1 cellular context compared by ENCODE assay signal in the genomic region with DNA sequence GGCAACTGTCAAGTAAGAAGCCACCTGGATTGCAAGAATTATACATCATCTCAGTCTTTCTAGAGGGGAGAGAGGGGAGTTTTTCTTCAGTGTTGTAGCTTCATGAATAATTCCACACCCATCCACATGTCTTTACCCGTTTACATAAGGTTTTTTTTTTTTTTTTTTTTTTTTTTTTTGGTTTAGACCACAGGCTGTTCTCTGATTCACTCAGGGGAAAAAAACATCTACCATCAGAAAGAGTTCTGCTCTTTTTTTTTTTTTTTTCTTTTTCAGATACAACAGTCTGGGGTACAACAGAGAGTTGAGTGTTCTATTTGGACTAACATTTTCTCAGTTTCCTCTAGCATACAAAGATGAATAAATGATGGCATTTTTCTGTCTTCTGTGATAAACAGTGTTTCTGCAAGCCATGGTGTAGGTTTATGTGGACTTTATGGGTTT.
TF ChIP-seq lines count a peak whose summit lies in the region.

No MANE protein-coding gene starts in this region.

TF ChIP-seq in GM12878, 131 proteins besides CTCF, POLR2A, EP300 and RAD21 (continued from another document):
- TF ChIP-seq STAT3 (IDR thresholded peaks at IDR 0.05; ENCODE audit: low read depth, low read length), result peak; percentile 59; the same call in 1 of the 2 replicates
- TF ChIP-seq RAD51 (IDR thresholded peaks at IDR 0.05), result no peak
- TF ChIP-seq YBX1 (IDR thresholded peaks at IDR 0.05), result no peak
- TF ChIP-seq, protein P1, sequence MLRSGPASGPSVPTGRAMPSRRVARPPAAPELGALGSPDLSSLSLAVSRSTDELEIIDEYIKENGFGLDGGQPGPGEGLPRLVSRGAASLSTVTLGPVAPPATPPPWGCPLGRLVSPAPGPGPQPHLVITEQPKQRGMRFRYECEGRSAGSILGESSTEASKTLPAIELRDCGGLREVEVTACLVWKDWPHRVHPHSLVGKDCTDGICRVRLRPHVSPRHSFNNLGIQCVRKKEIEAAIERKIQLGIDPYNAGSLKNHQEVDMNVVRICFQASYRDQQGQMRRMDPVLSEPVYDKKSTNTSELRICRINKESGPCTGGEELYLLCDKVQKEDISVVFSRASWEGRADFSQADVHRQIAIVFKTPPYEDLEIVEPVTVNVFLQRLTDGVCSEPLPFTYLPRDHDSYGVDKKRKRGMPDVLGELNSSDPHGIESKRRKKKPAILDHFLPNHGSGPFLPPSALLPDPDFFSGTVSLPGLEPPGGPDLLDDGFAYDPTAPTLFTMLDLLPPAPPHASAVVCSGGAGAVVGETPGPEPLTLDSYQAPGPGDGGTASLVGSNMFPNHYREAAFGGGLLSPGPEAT (IDR thresholded peaks at IDR 0.05; ENCODE audit: low read depth), result peak; percentile 80; the same call in 1 of the 2 replicates
- TF ChIP-seq MTA2 (IDR thresholded peaks at IDR 0.05; ENCODE audit: low read depth), result peak; percentile 51; the same call in 1 of the 2 replicates
- peak; percentile 75 for TF ChIP-seq NBN (IDR thresholded peaks at IDR 0.05)
- TF ChIP-seq, protein P2, sequence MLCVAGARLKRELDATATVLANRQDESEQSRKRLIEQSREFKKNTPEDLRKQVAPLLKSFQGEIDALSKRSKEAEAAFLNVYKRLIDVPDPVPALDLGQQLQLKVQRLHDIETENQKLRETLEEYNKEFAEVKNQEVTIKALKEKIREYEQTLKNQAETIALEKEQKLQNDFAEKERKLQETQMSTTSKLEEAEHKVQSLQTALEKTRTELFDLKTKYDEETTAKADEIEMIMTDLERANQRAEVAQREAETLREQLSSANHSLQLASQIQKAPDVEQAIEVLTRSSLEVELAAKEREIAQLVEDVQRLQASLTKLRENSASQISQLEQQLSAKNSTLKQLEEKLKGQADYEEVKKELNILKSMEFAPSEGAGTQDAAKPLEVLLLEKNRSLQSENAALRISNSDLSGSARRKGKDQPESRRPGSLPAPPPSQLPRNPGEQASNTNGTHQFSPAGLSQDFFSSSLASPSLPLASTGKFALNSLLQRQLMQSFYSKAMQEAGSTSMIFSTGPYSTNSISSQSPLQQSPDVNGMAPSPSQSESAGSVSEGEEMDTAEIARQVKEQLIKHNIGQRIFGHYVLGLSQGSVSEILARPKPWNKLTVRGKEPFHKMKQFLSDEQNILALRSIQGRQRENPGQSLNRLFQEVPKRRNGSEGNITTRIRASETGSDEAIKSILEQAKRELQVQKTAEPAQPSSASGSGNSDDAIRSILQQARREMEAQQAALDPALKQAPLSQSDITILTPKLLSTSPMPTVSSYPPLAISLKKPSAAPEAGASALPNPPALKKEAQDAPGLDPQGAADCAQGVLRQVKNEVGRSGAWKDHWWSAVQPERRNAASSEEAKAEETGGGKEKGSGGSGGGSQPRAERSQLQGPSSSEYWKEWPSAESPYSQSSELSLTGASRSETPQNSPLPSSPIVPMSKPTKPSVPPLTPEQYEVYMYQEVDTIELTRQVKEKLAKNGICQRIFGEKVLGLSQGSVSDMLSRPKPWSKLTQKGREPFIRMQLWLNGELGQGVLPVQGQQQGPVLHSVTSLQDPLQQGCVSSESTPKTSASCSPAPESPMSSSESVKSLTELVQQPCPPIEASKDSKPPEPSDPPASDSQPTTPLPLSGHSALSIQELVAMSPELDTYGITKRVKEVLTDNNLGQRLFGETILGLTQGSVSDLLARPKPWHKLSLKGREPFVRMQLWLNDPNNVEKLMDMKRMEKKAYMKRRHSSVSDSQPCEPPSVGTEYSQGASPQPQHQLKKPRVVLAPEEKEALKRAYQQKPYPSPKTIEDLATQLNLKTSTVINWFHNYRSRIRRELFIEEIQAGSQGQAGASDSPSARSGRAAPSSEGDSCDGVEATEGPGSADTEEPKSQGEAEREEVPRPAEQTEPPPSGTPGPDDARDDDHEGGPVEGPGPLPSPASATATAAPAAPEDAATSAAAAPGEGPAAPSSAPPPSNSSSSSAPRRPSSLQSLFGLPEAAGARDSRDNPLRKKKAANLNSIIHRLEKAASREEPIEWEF (IDR thresholded peaks at IDR 0.05; ENCODE audit: insufficient replicate concordance, low read depth, low read length), result no peak
- peak; percentile 83 for TF ChIP-seq ZNF24 (IDR thresholded peaks at IDR 0.05)
- 0 out of 2 replicates have a peak, but pooled peaks have one; percentile 32 for TF ChIP-seq RCOR1 (conservative IDR thresholded peaks at IDR 0.05; ENCODE audit: low read depth, low read length)
- peak; percentile 62; the same call in 1 of the 3 replicates for TF ChIP-seq POU2F2 (IDR thresholded peaks at IDR 0.05; ENCODE audit: borderline replicate concordance, low read depth, low read length)
- TF ChIP-seq, protein P3, sequence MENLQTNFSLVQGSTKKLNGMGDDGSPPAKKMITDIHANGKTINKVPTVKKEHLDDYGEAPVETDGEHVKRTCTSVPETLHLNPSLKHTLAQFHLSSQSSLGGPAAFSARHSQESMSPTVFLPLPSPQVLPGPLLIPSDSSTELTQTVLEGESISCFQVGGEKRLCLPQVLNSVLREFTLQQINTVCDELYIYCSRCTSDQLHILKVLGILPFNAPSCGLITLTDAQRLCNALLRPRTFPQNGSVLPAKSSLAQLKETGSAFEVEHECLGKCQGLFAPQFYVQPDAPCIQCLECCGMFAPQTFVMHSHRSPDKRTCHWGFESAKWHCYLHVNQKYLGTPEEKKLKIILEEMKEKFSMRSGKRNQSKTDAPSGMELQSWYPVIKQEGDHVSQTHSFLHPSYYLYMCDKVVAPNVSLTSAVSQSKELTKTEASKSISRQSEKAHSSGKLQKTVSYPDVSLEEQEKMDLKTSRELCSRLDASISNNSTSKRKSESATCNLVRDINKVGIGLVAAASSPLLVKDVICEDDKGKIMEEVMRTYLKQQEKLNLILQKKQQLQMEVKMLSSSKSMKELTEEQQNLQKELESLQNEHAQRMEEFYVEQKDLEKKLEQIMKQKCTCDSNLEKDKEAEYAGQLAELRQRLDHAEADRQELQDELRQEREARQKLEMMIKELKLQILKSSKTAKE (IDR thresholded peaks at IDR 0.05; ENCODE audit: low read depth, poor library complexity, severe bottlenecking), result peak; percentile 72
- TF ChIP-seq FOXM1 (IDR thresholded peaks at IDR 0.05; ENCODE audit: low read depth, low read length), result peak; percentile 82; the same call in 1 of the 2 replicates
